In genomic region chr3:127694467-127695215, GRCh38 we compare ENCODE assay signal across 7 cellular contexts. TPM values are rescaled to one million over a fixed set of nuclear protein-coding genes. Genes with fewer than 3 reads are reported as not detected.
A peak's percentile ranks its signal among the peaks of the same experiment; 100 is the strongest.
DNase-seq lines count a peak whose midpoint lies in the region; ATAC-seq, FAIRE-seq and TF ChIP-seq lines count a peak whose summit lies in the region.

No MANE protein-coding gene starts in this region.

- H3K27ac ChIP-seq in endothelial cell of umbilical vein (ENCODE audit: insufficient read depth, low read depth, low read length), result no peak overlapping the region

- H3K9me3 Mint-ChIP-seq in osteocyte (ENCODE audit: unreplicated experiment), result no peaks in the 10 kb centered on the region

- H3K9me3 ChIP-seq in endothelial cell of umbilical vein (replicated peaks; ENCODE audit: control insufficient read depth, insufficient read depth, low read length), result no peaks in the 10 kb centered on the region

- no peaks in the 10 kb centered on the region for H3K9me1 ChIP-seq in endothelial cell of umbilical vein (replicated peaks; ENCODE audit: control insufficient read depth, extremely low read depth, insufficient read depth, low read length)

- H3K4me2 ChIP-seq in endothelial cell of umbilical vein (ENCODE audit: insufficient read depth, low read length), result no peak overlapping the region

- ATAC-seq in HG02623 (IDR thresholded peaks at IDR 0.05; ENCODE audit: unreplicated experiment), result no peak
- ATAC-seq in HG02798 (IDR thresholded peaks at IDR 0.05; ENCODE audit: poor library complexity, unreplicated experiment), result no peak

- peaks cover 55% of the 10 kb centered on the region for H3K4me1 Mint-ChIP-seq in osteocyte (ENCODE audit: unreplicated experiment)

- H4K20me1 ChIP-seq in endothelial cell of umbilical vein (replicated peaks; ENCODE audit: control insufficient read depth, extremely low read depth, insufficient read depth, low read length), result no peaks in the 10 kb centered on the region

- intact Hi-C loops in endothelial cell of umbilical vein (cut with micrococcal nuclease), result loop anchor here (2.0 to 10.0 kb wide), 2 partner anchors 42 to 280 kb away; no protein-coding TSS in a partner anchor

- H3K27me3 Mint-ChIP-seq in osteocyte (ENCODE audit: unreplicated experiment), result no peaks in the 10 kb centered on the region

- TF ChIP-seq POLR2A in NB4 (IDR thresholded peaks at IDR 0.05; ENCODE audit: extremely low read depth, insufficient read length), result no peak
- TF ChIP-seq POLR2A in endothelial cell of umbilical vein (IDR thresholded peaks at IDR 0.05; ENCODE audit: low read depth, low read length), result no peak

- peak; percentile 70 for FAIRE-seq in endothelial cell of umbilical vein (lab: Jason Lieb, UNC)

- H3K4me3 Mint-ChIP-seq in osteocyte (ENCODE audit: unreplicated experiment), result no peak overlapping the region

- CTCF ChIA-PET in endothelial cell of umbilical vein (lab: Charles Lee), result interaction anchor here (0.6 to 4.2 kb wide), 8 partner anchors 15 to 267 kb away, joined by 3 to 74 read pairs (median 4); partner anchors contain the start of gene MGLL

- peak; percentile 45 for TF ChIP-seq CTCF in GM06990 (IDR thresholded peaks at IDR 0.05; ENCODE audit: insufficient read depth, low read length, poor library complexity, severe bottlenecking)
- TF ChIP-seq CTCF in NB4 (IDR thresholded peaks at IDR 0.05; ENCODE audit: low read depth, low read length), result peak; percentile 44
- peak; percentile 18 to 61 for TF ChIP-seq CTCF in endothelial cell of umbilical vein (IDR thresholded peaks at IDR 0.05; ENCODE audit: extremely low read depth in 1 of 2, insufficient read depth in 1 of 2, low read depth in 1 of 2, low read length in 2 of 2)
- TF ChIP-seq CTCF in osteocyte (IDR thresholded peaks at IDR 0.05), result peak; percentile 47

- no peak overlapping the region for H2AFZ ChIP-seq in endothelial cell of umbilical vein (ENCODE audit: low read depth, low read length)

- H3K27me3 ChIP-seq in GM06990 (replicated peaks; ENCODE audit: control insufficient read depth, insufficient read depth, low read length) (no peaks in the 10 kb centered on the region), endothelial cell of umbilical vein (ENCODE audit: control insufficient read depth in 2 of 2, insufficient read depth in 2 of 2, low read length in 2 of 2) (no peaks in the 10 kb centered on the region)

- DNase-seq in GM06990 (ENCODE audit: extremely low read depth, insufficient read length) (no peak), NB4 (ENCODE audit: low read depth) (peak; percentile 65), UCSD-AML1 (lab: John Stamatoyannopoulos, UW; ENCODE audit: unreplicated experiment) (peak; percentile 73), endothelial cell of umbilical vein (ENCODE audit: low read depth, low spot score) (peak; percentile 36), osteocyte (ENCODE audit: extremely low spot score, unreplicated experiment) (no peak)

- peaks cover 44% of the 10 kb centered on the region for H3K36me3 ChIP-seq in GM06990 (ENCODE audit: control insufficient read depth, insufficient read depth, low read length)
- peaks cover 2 to 3% of the 10 kb centered on the region in 2 experiments for H3K36me3 ChIP-seq in endothelial cell of umbilical vein (ENCODE audit: control insufficient read depth in 2 of 2, extremely low read depth in 1 of 2, insufficient read depth in 2 of 2, low read length in 2 of 2)

- dilution Hi-C loops in endothelial cell of umbilical vein (cut with MboI; ENCODE audit: extremely low pct_ligation_motif_present, low sequenced_read_pairs), result no loop called here

- POLR2A ChIA-PET in endothelial cell of umbilical vein (lab: Charles Lee), result no interaction called here

- H3K79me2 ChIP-seq in endothelial cell of umbilical vein (ENCODE audit: control insufficient read depth, insufficient read depth, low read length), result no peaks in the 10 kb centered on the region

- H3K9ac ChIP-seq in endothelial cell of umbilical vein (replicated peaks; ENCODE audit: extremely low read depth, insufficient read depth, low read length), result no peak overlapping the region

- BruUV-seq in endothelial cell of umbilical vein (replicated peaks; lab: Mats Ljungman, UMichigan), result no TSS peak

- H3K27ac Mint-ChIP-seq in osteocyte (ENCODE audit: unreplicated experiment), result peak overlapping the region; percentile 59

- peaks cover 21% of the 10 kb centered on the region for H3K36me3 Mint-ChIP-seq in osteocyte (ENCODE audit: unreplicated experiment)

- H3K4me1 ChIP-seq in endothelial cell of umbilical vein (ENCODE audit: control insufficient read depth, extremely low read depth, insufficient read depth, low read length), result peaks cover 19% of the 10 kb centered on the region

- H3K4me3 ChIP-seq in GM06990 (replicated peaks; ENCODE audit: low read depth, low read length) (no peak overlapping the region), NB4 (ENCODE audit: low read depth, low read length) (no peak overlapping the region), endothelial cell of umbilical vein (replicated peaks in 1 of 3; ENCODE audit: insufficient read depth in 1 of 3, low read depth in 1 of 3, low read length in 3 of 3) (no peak overlapping the region)

TF ChIP-seq in endothelial cell of umbilical vein, 7 proteins besides CTCF, POLR2A, EP300 and RAD21:
- no peak for TF ChIP-seq EZH2 (IDR thresholded peaks at IDR 0.05; ENCODE audit: borderline replicate concordance, low read depth, low read length, severe bottlenecking)
- no peak for TF ChIP-seq FOS (IDR thresholded peaks at IDR 0.05; ENCODE audit: borderline replicate concordance, insufficient read depth, low read length)
- TF ChIP-seq JUN (IDR thresholded peaks at IDR 0.05; ENCODE audit: borderline replicate concordance, insufficient read depth, insufficient read length, low read depth), result no peak
- TF ChIP-seq GATA2 (IDR thresholded peaks at IDR 0.05; ENCODE audit: insufficient read depth, insufficient read length, low read depth, low read length), result no peak
- TF ChIP-seq MAX (IDR thresholded peaks at IDR 0.05; ENCODE audit: insufficient read depth, insufficient read length), result no peak

RNA-seq across cellular contexts. Expression of gene ABTB1, which starts 21.9 kb away (rescaled TPM):
- total RNA-seq in endothelial cell of umbilical vein, result 14.0 and 15.2 TPM in 2 replicates
- polyA plus RNA-seq in endothelial cell of umbilical vein, result 24.4 and 25.1 TPM in 2 replicates
- polyA plus RNA-seq in endothelial cell of umbilical vein (2011; cell fraction: cytosol; rRNA removed), result 11.2 and 14.4 TPM in 2 replicates
- polyA plus RNA-seq in endothelial cell of umbilical vein (2011; cell fraction: nucleus; rRNA removed), result 79.4 and 95.5 TPM in 2 replicates
- polyA plus RNA-seq in endothelial cell of umbilical vein (2012), result 8.3 and 9.9 TPM in 2 replicates
- 8.4 and 11.9 TPM in 2 replicates for polyA minus RNA-seq in endothelial cell of umbilical vein
- 23.7 TPM for polyA minus RNA-seq in endothelial cell of umbilical vein (2011; cell fraction: cytosol; rRNA and poly(A)+ RNA removed)
- 14.9 and 19.1 TPM in 2 replicates for polyA minus RNA-seq in endothelial cell of umbilical vein (2011; cell fraction: nucleus; rRNA and poly(A)+ RNA removed)
- total RNA-seq in osteocyte, result 69.8 and 73.4 TPM in 2 replicates

Comparison
In these comparisons a context has a peak if more than half of its experiments do, and no peak if none do; other contexts are left out.
1. DNase-seq: peak in NB4 (single experiment), UCSD-AML1 (single experiment) and endothelial cell of umbilical vein (single experiment); none in GM06990 (single experiment) and osteocyte (single experiment).
2. Peak in every context shown above with its lines, with median percentiles within 50 percentile points of each other: CTCF ChIP-seq.